Comparison of ENCODE assay signal across 3 cellular contexts in the genomic region with DNA sequence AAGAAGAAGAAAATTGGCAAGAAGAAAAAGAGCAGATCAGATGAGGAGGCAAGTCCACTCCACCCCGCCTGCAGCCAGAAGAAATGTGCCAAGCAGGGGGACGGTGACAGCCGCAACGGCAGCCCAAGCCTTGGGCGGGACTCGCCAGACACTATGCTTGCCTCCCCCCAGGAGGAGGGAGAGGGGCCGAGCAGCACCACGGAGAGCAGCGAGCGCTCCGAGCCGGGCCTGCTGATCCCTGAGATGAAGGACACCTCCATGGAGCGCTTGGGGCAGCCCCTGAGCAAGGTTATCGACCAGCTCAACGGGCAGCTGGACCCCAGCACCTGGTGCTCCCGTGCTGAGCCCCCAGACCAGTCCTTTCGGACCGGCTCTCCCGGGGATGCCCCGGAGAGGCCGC.
A peak's percentile ranks its signal among the peaks of the same experiment; 100 is the strongest.
TF ChIP-seq lines count a peak whose summit lies in the region.

No MANE protein-coding gene starts in this region.

TF ChIP-seq in GM23338, 12 proteins besides CTCF, POLR2A, EP300 and RAD21 (continues in another document):
- TF ChIP-seq, protein P1, sequence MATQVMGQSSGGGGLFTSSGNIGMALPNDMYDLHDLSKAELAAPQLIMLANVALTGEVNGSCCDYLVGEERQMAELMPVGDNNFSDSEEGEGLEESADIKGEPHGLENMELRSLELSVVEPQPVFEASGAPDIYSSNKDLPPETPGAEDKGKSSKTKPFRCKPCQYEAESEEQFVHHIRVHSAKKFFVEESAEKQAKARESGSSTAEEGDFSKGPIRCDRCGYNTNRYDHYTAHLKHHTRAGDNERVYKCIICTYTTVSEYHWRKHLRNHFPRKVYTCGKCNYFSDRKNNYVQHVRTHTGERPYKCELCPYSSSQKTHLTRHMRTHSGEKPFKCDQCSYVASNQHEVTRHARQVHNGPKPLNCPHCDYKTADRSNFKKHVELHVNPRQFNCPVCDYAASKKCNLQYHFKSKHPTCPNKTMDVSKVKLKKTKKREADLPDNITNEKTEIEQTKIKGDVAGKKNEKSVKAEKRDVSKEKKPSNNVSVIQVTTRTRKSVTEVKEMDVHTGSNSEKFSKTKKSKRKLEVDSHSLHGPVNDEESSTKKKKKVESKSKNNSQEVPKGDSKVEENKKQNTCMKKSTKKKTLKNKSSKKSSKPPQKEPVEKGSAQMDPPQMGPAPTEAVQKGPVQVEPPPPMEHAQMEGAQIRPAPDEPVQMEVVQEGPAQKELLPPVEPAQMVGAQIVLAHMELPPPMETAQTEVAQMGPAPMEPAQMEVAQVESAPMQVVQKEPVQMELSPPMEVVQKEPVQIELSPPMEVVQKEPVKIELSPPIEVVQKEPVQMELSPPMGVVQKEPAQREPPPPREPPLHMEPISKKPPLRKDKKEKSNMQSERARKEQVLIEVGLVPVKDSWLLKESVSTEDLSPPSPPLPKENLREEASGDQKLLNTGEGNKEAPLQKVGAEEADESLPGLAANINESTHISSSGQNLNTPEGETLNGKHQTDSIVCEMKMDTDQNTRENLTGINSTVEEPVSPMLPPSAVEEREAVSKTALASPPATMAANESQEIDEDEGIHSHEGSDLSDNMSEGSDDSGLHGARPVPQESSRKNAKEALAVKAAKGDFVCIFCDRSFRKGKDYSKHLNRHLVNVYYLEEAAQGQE (IDR thresholded peaks at IDR 0.05; ENCODE audit: unreplicated experiment), result peak; percentile 63

TF ChIP-seq in Ishikawa, 13 proteins besides CTCF, POLR2A, EP300 and RAD21:
- TF ChIP-seq, protein P1 (IDR thresholded peaks at IDR 0.05; ENCODE audit: low read depth), result peak; percentile 71
- no peak for TF ChIP-seq NFIC (IDR thresholded peaks at IDR 0.05)
TF ChIP-seq in Ishikawa: peak in this region for 1.

TF ChIP-seq in K562, 482 proteins besides CTCF, POLR2A, EP300 and RAD21:
- TF ChIP-seq RBM22 (IDR thresholded peaks at IDR 0.05; ENCODE audit: low read depth, low read length, poor library complexity, severe bottlenecking) (peak; percentile 27), ZNF511 (CRISPR knock-in tag; IDR thresholded peaks at IDR 0.05) (no peak), ZBTB33 (CRISPR knock-in tag; IDR thresholded peaks at IDR 0.05) (peak; percentile 65; the same call in 1 of the 2 replicates), SIN3B (IDR thresholded peaks at IDR 0.05; ENCODE audit: low read depth) (no peak)
